In genomic region chr1:154971341-154971998, GRCh38 we compare ENCODE assay signal across 8 cellular contexts. TPM values are rescaled to one million over a fixed set of nuclear protein-coding genes. Genes with fewer than 3 reads are reported as not detected.
DNase-seq lines count a peak whose midpoint lies in the region; ATAC-seq and TF ChIP-seq lines count a peak whose summit lies in the region.

No MANE protein-coding gene starts in this region.

- no peak for TF ChIP-seq EP300 in esophagus muscularis mucosa (IDR thresholded peaks at IDR 0.05)

- H3K27me3 ChIP-seq in SJSA1 (replicated peaks) (no peaks in the 10 kb centered on the region), esophagus muscularis mucosa (no peaks in the 10 kb centered on the region)

- H3K4me3 ChIP-seq in SJSA1 (no peak overlapping the region; the same call in 1 of the 2 replicates), esophagus muscularis mucosa (peak overlapping the region; percentile 51 to 56 (median 54))

- no peak for TF ChIP-seq POLR2A in esophagus muscularis mucosa (IDR thresholded peaks at IDR 0.05; ENCODE audit: low read depth)

- H3K27ac ChIP-seq in SJSA1 (peak overlapping the region; percentile 97), esophagus muscularis mucosa (replicated peaks in 1 of 4) (peak overlapping the region; percentile 96 to 98 (median 96))

- H3K4me1 ChIP-seq in SJSA1 (replicated peaks) = peaks cover 49% of the 10 kb centered on the region
- H3K4me1 ChIP-seq in esophagus muscularis mucosa = peaks cover 58 to 82% (median 73%) of the 10 kb centered on the region in 4 donors

- WGBS in esophagus muscularis mucosa = 56% methylated on average over 10 of the region's 10 CpGs

- DNase-seq in EL (peak; percentile 38), SJSA1 (ENCODE audit: low read depth in 1 of 2, low spot score in 2 of 2) (peak in 1 of 2 experiments; percentile 58), esophagus muscularis mucosa (ENCODE audit: extremely low spot score) (no peak), renal cortical epithelial cell (ENCODE audit: low read depth) (peak; percentile 49), DMS53 treated with DMSO at 0.1 percent for 48 hours (lab: John Stamatoyannopoulos, UW; ENCODE audit: unreplicated experiment) (no peak), foreskin melanocyte (no peak), NCI-H128 (lab: John Stamatoyannopoulos, UW; ENCODE audit: unreplicated experiment) (no peak)

- ATAC-seq in HG03565 (IDR thresholded peaks at IDR 0.05; ENCODE audit: unreplicated experiment) = no peak

- no peak for TF ChIP-seq CTCF in esophagus muscularis mucosa (IDR thresholded peaks at IDR 0.05)

- intact Hi-C loops in esophagus muscularis mucosa (cut with DNase I) = no loop called here

- no peaks in the 10 kb centered on the region for H3K9me3 ChIP-seq in SJSA1 (replicated peaks)
- no peaks in the 10 kb centered on the region for H3K9me3 ChIP-seq in esophagus muscularis mucosa

- H3K36me3 ChIP-seq in SJSA1 (peaks cover 54% of the 10 kb centered on the region), esophagus muscularis mucosa (peaks cover 1 to 30% (median 21%) of the 10 kb centered on the region in 4 donors)

RNA-seq across cellular contexts. Expression of gene SHC1, which starts 0.9 kb away (rescaled TPM):
- 101 and 155 TPM in 2 replicates for total RNA-seq in SJSA1 (2014; rRNA removed; shearing (Covaris generic))
- total RNA-seq in esophagus muscularis mucosa (100 to 1,000 TPM in 1 of 4 donors, 10 to 100 TPM in 3; 60.6 to 101 (median 93.4) TPM), renal cortical epithelial cell (107 and 140 TPM in 2 replicates)

RNA-seq across cellular contexts. Expression of gene CKS1B, which starts 3.0 kb away (rescaled TPM):
- 290 and 338 TPM in 2 replicates for total RNA-seq in SJSA1 (2014; rRNA removed; shearing (Covaris generic))
- total RNA-seq in esophagus muscularis mucosa (10 to 100 TPM; 11.6 to 21.5 (median 18.8) TPM), renal cortical epithelial cell (23.4 and 106 TPM in 2 replicates)

RNA-seq across cellular contexts. Expression of gene PYGO2, which starts 9.9 kb away (rescaled TPM):
- total RNA-seq in SJSA1 (2014; rRNA removed; shearing (Covaris generic)) = 18.0 and 20.0 TPM in 2 replicates
- total RNA-seq in esophagus muscularis mucosa = 10 to 100 TPM; 20.2 to 35.3 (median 27.7) TPM
- 5.4 and 18.4 TPM in 2 replicates for total RNA-seq in renal cortical epithelial cell

RNA-seq across cellular contexts. Expression of gene FLAD1, which starts 11.7 kb away (rescaled TPM):
- 15.4 and 23.7 TPM in 2 replicates for total RNA-seq in SJSA1 (2014; rRNA removed; shearing (Covaris generic))
- total RNA-seq in esophagus muscularis mucosa = 10 to 100 TPM; 19.5 to 29.6 (median 23.0) TPM
- total RNA-seq in renal cortical epithelial cell = 21.6 and 32.5 TPM in 2 replicates

RNA-seq across cellular contexts. Expression of gene PBXIP1, which starts 15.6 kb away (rescaled TPM):
- 25.2 and 30.2 TPM in 2 replicates for total RNA-seq in SJSA1 (2014; rRNA removed; shearing (Covaris generic))
- total RNA-seq in esophagus muscularis mucosa (100 to 1,000 TPM; 192 to 309 (median 238) TPM), renal cortical epithelial cell (81.3 and 141 TPM in 2 replicates)

Comparison
In these comparisons a context has a peak if more than half of its experiments do, and no peak if none do; other contexts are left out.
1. DNase-seq: peak in EL (single experiment) and renal cortical epithelial cell (single experiment); none in esophagus muscularis mucosa (single experiment), DMS53 treated with DMSO at 0.1 percent for 48 hours (single experiment), foreskin melanocyte (single experiment) and NCI-H128 (single experiment).